25 cellular contexts compared by ENCODE assay signal in genomic region chr2:95311821-95312542, GRCh38. TPM values are rescaled to one million over a fixed set of nuclear protein-coding genes. Genes with fewer than 3 reads are reported as not detected.
"Had no signal": no experiment of that assay in that cellular context is flagged by ENCODE, and none has a peak within 500 bp of the region (broad histone marks: within the 10 kb centered on the region; RNA-seq: fewer than 3 reads in every experiment).

No MANE protein-coding gene starts in this region.

- H3K27me3 ChIP-seq: ascending aorta, body of pancreas had no signal

- H3K4me1 ChIP-seq: ascending aorta, body of pancreas had no signal

- DNase-seq: activated CD4-positive, alpha-beta T cell treated with anti-CD3 and anti-CD28 coated beads for 48 hours; activated CD4-positive, alpha-beta T cell treated with anti-CD3 and anti-CD28 coated beads, Interleukin-2, amount 50 U/mL, for 4 hours; activated CD4-positive, CD25-positive, alpha-beta regulatory T cell treated with anti-CD3 and anti-CD28 coated beads, Interleukin-2, amount 50 U/mL, for 72 hours; activated CD8-positive, alpha-beta memory T cell treated with anti-CD3 and anti-CD28 coated beads, Interleukin-2, amount 50 U/mL, for 48 hours; activated CD8-positive, alpha-beta T cell treated with anti-CD3 and anti-CD28 coated beads, Interleukin-2, amount 10 ng/mL, durations not matched to agents 7 days and 5 days; activated effector memory CD4-positive, alpha-beta T cell treated with Interleukin-2 at 50 U/mL for 16 hours; activated naive CD4-positive, alpha-beta T cell; activated T-cell treated with anti-CD3 and anti-CD28 coated beads, Interleukin-2, amount 50 U/mL, for 1 hour; body of pancreas; KG1; NCI-H1048; NCI-H1930; NCI-H345; NCI-H510A; NCI-H526 treated with DMSO at 0.1 percent for 48 hours; NCI-H82; RPMI8226; SHP77 treated with DMSO at 0.1 percent for 48 hours; T-helper 17 cell; T-helper 9 cell had no signal

- H3K9me3 ChIP-seq: ascending aorta, body of pancreas had no signal

- ATAC-seq: activated CD8-positive, alpha-beta T cell treated with anti-CD3 and anti-CD28 coated beads, Interleukin-2, amount 10 ng/mL, durations not matched to agents 7 days and 5 days; body of pancreas; T-helper 17 cell; WTC11 had no signal

- H3K27ac ChIP-seq: ascending aorta, body of pancreas had no signal

- H3K4me3 ChIP-seq: ascending aorta, body of pancreas had no signal

- H3K36me3 ChIP-seq: ascending aorta had no signal

RNA-seq across cellular contexts. Expression of gene KCNIP3, which starts 14.8 kb away (rescaled TPM):
- total RNA-seq: activated CD8-positive, alpha-beta T cell treated with anti-CD3 and anti-CD28 coated beads, Interleukin-2, amount 10 ng/mL, durations not matched to agents 7 days and 5 days; activated T-helper 1 cell treated with anti-CD3 and anti-CD28 coated beads, Interleukin-12 subunit alpha, Interleukin-12 subunit beta, Interleukin-2, Interleukin-4 antibody, amounts not matched to agents 30 ng/mL and 10 ng/mL and 1 ng/mL, durations not matched to agents 14 hours and 24 hours and 36 hours; OCI-LY7; T-helper 17 cell had no signal

RNA-seq across cellular contexts. Expression of gene PROM2, which starts 37.7 kb away (rescaled TPM):
- total RNA-seq: ascending aorta, SK-MEL-5 had no signal
